In the genomic region with DNA sequence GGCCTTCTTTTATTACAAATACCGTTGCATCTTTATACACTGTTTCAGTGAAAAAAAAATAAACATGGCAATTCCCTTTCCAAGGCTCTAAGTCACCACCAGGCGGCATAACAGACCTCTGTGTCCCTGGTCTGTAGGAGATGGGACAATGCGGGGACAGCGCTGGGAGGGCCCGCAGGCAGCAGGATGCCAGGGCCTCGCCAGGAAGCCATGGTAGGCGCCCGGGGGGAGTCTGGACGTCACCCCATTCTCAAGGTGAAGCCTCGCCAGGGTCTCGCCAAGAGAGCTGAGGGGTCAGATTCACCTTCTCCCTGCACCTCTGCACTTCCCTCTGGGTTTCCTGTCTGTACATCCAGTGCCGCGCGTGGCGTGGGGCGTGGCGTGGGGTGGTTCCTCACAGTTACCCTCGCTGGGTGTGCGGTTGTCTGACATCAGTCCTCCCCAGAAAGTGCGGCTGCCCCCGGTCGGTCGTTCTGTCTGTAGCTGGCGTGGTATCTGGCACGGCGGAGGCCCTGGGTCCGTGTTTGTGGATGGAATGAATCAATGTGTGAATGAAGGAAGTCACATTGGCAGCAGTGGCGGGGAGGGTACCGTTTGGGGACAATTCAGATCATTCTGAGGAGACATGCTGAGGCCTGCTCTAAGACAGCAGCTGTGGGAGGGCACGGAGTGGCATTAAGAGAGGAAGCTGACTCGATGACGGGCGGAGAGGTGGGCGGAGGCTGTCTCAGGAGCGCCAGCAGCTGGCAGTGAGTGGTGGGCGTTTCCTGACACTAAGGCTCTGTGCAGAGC, we compare ENCODE assay signal across 8 cellular contexts. TPM values are rescaled to one million over a fixed set of nuclear protein-coding genes. Genes with fewer than 3 reads are reported as not detected.
DNase-seq lines count a peak whose midpoint lies in the region; ATAC-seq lines count a peak whose summit lies in the region.

No MANE protein-coding gene starts in this region.

- peaks cover 60 to 90% (median 81%) of the 10 kb centered on the region in 3 donors for H3K4me1 Mint-ChIP-seq in naive B cell
- H3K4me1 Mint-ChIP-seq in stimulated activated memory B cell treated with anti-CD40 and anti-IgM and Interleukin-4, amounts not matched to agents 10 μg/mL and 1 μg/mL and 100 μg/mL, for 72 hours = peaks cover 89% of the 10 kb centered on the region

- H3K27me3 Mint-ChIP-seq in naive B cell = peaks cover 0 to 3% (median 2%) of the 10 kb centered on the region in 3 donors
- H3K27me3 Mint-ChIP-seq in stimulated activated memory B cell treated with anti-CD40 and anti-IgM and Interleukin-4, amounts not matched to agents 10 μg/mL and 1 μg/mL and 100 μg/mL, for 72 hours = peaks cover 4% of the 10 kb centered on the region

- H3K9me3 Mint-ChIP-seq in naive B cell = no peaks in the 10 kb centered on the region
- no peaks in the 10 kb centered on the region for H3K9me3 Mint-ChIP-seq in stimulated activated memory B cell treated with anti-CD40 and anti-IgM and Interleukin-4, amounts not matched to agents 10 μg/mL and 1 μg/mL and 100 μg/mL, for 72 hours

- H3K4me3 Mint-ChIP-seq in naive B cell = peak overlapping the region; percentile 80 to 98 (median 90)
- peak overlapping the region; percentile 78 for H3K4me3 Mint-ChIP-seq in stimulated activated memory B cell treated with anti-CD40 and anti-IgM and Interleukin-4, amounts not matched to agents 10 μg/mL and 1 μg/mL and 100 μg/mL, for 72 hours

- ATAC-seq in HG03460 (IDR thresholded peaks at IDR 0.05; ENCODE audit: unreplicated experiment) (peak; percentile 24), naive B cell (ENCODE audit: low read depth in 2 of 2) (peak; percentile 56 to 61), HG02885 (IDR thresholded peaks at IDR 0.05; ENCODE audit: poor library complexity, unreplicated experiment) (no peak)
- ATAC-seq in stimulated activated memory B cell treated with anti-CD40 and anti-IgM and Interleukin-4, amounts not matched to agents 10 μg/mL and 1 μg/mL and 100 μg/mL, for 72 hours = peak; percentile 77

- H3K27ac Mint-ChIP-seq in naive B cell = peak overlapping the region; percentile 100
- H3K27ac Mint-ChIP-seq in stimulated activated memory B cell treated with anti-CD40 and anti-IgM and Interleukin-4, amounts not matched to agents 10 μg/mL and 1 μg/mL and 100 μg/mL, for 72 hours = peak overlapping the region; percentile 90

- no peaks in the 10 kb centered on the region for H3K36me3 Mint-ChIP-seq in naive B cell
- peaks cover 3% of the 10 kb centered on the region for H3K36me3 Mint-ChIP-seq in stimulated activated memory B cell treated with anti-CD40 and anti-IgM and Interleukin-4, amounts not matched to agents 10 μg/mL and 1 μg/mL and 100 μg/mL, for 72 hours

- H3K27ac ChIP-seq in epithelial cell of prostate = peak overlapping the region; percentile 55

- peak; percentile 46 for DNase-seq in ELR (ENCODE audit: low read depth)
- peak; percentile 58 to 80 for DNase-seq in NOMO-1 (lab: John Stamatoyannopoulos, UW; ENCODE audit: unreplicated experiment in 2 of 2)
- DNase-seq in activated CD8-positive, alpha-beta memory T cell treated with anti-CD3 and anti-CD28 coated beads, Interleukin-2, amount 50 U/mL, for 1 hour (ENCODE audit: extremely low read depth) = peak; percentile 90
- DNase-seq in epithelial cell of prostate (ENCODE audit: low read depth, low spot score) = no peak
- peak; percentile 95 for DNase-seq in naive B cell

RNA-seq across cellular contexts. Expression of a gene that starts 45.9 kb away (rescaled TPM):
- 10 to 100 TPM; 45.8 to 88.7 (median 68.2) TPM for polyA plus RNA-seq in naive B cell (ENCODE audit: low read depth in 6 of 6)
